In genomic region chr3:55357796-55358195, GRCh38 we compare ENCODE assay signal across 8 cellular contexts.
"Had no signal": no experiment of that assay in that cellular context is flagged by ENCODE, and none has a peak within 500 bp of the region (broad histone marks: within the 10 kb centered on the region; RNA-seq: fewer than 3 reads in every experiment).

No MANE protein-coding gene starts in this region.

- ATAC-seq: GM23338, HCT116 had no signal

- DNase-seq: GM23248, GOT3, H7, H9, HCEC 1CT, HFFc6 had no signal
